Comparison of ENCODE assay signal across 10 cellular contexts in genomic region chr2:65434592-65435241, GRCh38. TPM values are rescaled to one million over a fixed set of nuclear protein-coding genes. Genes with fewer than 3 reads are reported as not detected.
DNase-seq lines count a peak whose midpoint lies in the region; TF ChIP-seq lines count a peak whose summit lies in the region.
"Had no signal": no experiment of that assay in that cellular context is flagged by ENCODE, and none has a peak within 500 bp of the region (broad histone marks: within the 10 kb centered on the region; RNA-seq: fewer than 3 reads in every experiment).

No MANE protein-coding gene starts in this region.

- no peak for TF ChIP-seq POLR2A in NB4 (IDR thresholded peaks at IDR 0.05; ENCODE audit: extremely low read depth, insufficient read length)

- no peaks in the 10 kb centered on the region for H3K36me3 ChIP-seq in rectal smooth muscle tissue (ENCODE audit: control insufficient read depth, insufficient read depth, low read length)

- peak overlapping the region; percentile 64 for H3K4me3 ChIP-seq in NB4 (ENCODE audit: low read depth, low read length)
- H3K4me3 ChIP-seq in rectal smooth muscle tissue (ENCODE audit: low read length), result no peak overlapping the region

- no peaks in the 10 kb centered on the region for H3K27me3 ChIP-seq in rectal smooth muscle tissue (ENCODE audit: control insufficient read depth, insufficient read depth, low read length)
- H3K27me3 ChIP-seq: testis had no signal

- peaks cover 18% of the 10 kb centered on the region for H3K4me1 Mint-ChIP-seq in endothelial cell (ENCODE audit: unreplicated experiment)

- no peaks in the 10 kb centered on the region for H3K9me3 Mint-ChIP-seq in endothelial cell (ENCODE audit: unreplicated experiment)

- H3K27ac Mint-ChIP-seq in endothelial cell (ENCODE audit: unreplicated experiment), result no peak overlapping the region

- H3K4me1 ChIP-seq in rectal smooth muscle tissue (ENCODE audit: control insufficient read depth, insufficient read depth, low read length), result peaks cover 5% of the 10 kb centered on the region

- H3K27ac ChIP-seq in rectal smooth muscle tissue (ENCODE audit: low read depth, low read length), result peak overlapping the region; percentile 61

- DNase-seq in NCI-H1417 (lab: John Stamatoyannopoulos, UW) (peak in 2 of 3 experiments; percentile 36 to 56), NCI-H1417 treated with DMSO at 0.1 percent for 48 hours (lab: John Stamatoyannopoulos, UW) (no peak), NB4 (ENCODE audit: low read depth) (no peak), endothelial cell (ENCODE audit: low spot score) (no peak), HCEC 1CT (no peak)
- no peak for DNase-seq in stimulated activated CD4-positive, alpha-beta T cell treated with anti-CD3 and anti-CD28 coated beads, Interleukin-15, amount 100 ng/mL, for 24 hours
- DNase-seq in activated CD4-positive, alpha-beta T cell treated with anti-CD3 and anti-CD28 coated beads, Interleukin-2, amount 50 U/mL, for 48 hours, result no peak
- DNase-seq: effector memory CD4-positive, alpha-beta T cell; testis had no signal

- no peak for TF ChIP-seq CTCF in NB4 (IDR thresholded peaks at IDR 0.05; ENCODE audit: low read depth, low read length)
- no peak for TF ChIP-seq CTCF in endothelial cell (IDR thresholded peaks at IDR 0.05; ENCODE audit: unreplicated experiment)

- H3K9ac ChIP-seq in rectal smooth muscle tissue (ENCODE audit: low read length), result no peak overlapping the region

- no peaks in the 10 kb centered on the region for H3K36me3 Mint-ChIP-seq in endothelial cell (ENCODE audit: low read depth, unreplicated experiment)

- peak overlapping the region; percentile 82 for H3K4me3 Mint-ChIP-seq in endothelial cell (ENCODE audit: unreplicated experiment)

- H3K27me3 Mint-ChIP-seq in endothelial cell (ENCODE audit: unreplicated experiment), result peaks cover 25% of the 10 kb centered on the region

RNA-seq across cellular contexts. Expression of gene SPRED2, which starts 2.3 kb away (rescaled TPM):
- 17.6 TPM for total RNA-seq in endothelial cell (ENCODE audit: unreplicated experiment)

Comparison
In these comparisons a context has a peak if more than half of its experiments do, and no peak if none do; other contexts are left out.
1. DNase-seq: peak in NCI-H1417 (2 of 3); none in NCI-H1417 treated with DMSO at 0.1 percent for 48 hours (single experiment), NB4 (single experiment), endothelial cell (single experiment), stimulated activated CD4-positive, alpha-beta T cell treated with anti-CD3 and anti-CD28 coated beads, Interleukin-15, amount 100 ng/mL, for 24 hours (single experiment), HCEC 1CT (single experiment) and activated CD4-positive, alpha-beta T cell treated with anti-CD3 and anti-CD28 coated beads, Interleukin-2, amount 50 U/mL, for 48 hours (0 of 2).